16 cellular contexts compared by ENCODE assay signal in genomic region chr14:54781080-54781479, GRCh38.
DNase-seq lines count a peak whose midpoint lies in the region; ATAC-seq and TF ChIP-seq lines count a peak whose summit lies in the region.
"Had no signal": no experiment of that assay in that cellular context is flagged by ENCODE, and none has a peak within 500 bp of the region (broad histone marks: within the 10 kb centered on the region; RNA-seq: fewer than 3 reads in every experiment).

No MANE protein-coding gene starts in this region.

- H3K27ac ChIP-seq in left ventricle myocardium inferior (replicated peaks) = peak overlapping the region; percentile 94
- H3K27ac ChIP-seq in heart right ventricle = peak overlapping the region in 2 of 10 donors; percentile 5 to 92
- no peak overlapping the region for H3K27ac ChIP-seq in CD4-positive, CD25-positive, alpha-beta regulatory T cell (ENCODE audit: insufficient read depth, low read length, poor library complexity, severe bottlenecking)

- no peak for ATAC-seq in heart right ventricle
- ATAC-seq in CD4-positive, CD25-positive, alpha-beta regulatory T cell (ENCODE audit: low read depth in 2 of 2) = no peak
- no peak for ATAC-seq in left lobe of liver
- ATAC-seq: GM12878, GM23338, HCT116 had no signal

- WGBS in heart right ventricle, 2 donors = 79 to 83% methylated on average over 6 of the region's 6 CpGs

- no peaks in the 10 kb centered on the region for H3K9me3 Mint-ChIP-seq in CD4-positive, CD25-positive, alpha-beta regulatory T cell
- H3K9me3 Mint-ChIP-seq in chondrocyte (ENCODE audit: low read depth) = no peaks in the 10 kb centered on the region
- no peaks in the 10 kb centered on the region for H3K9me3 Mint-ChIP-seq in activated T-cell treated with anti-CD3 and anti-CD28 coated beads, Interleukin-2, amount 50 U/mL, for 24 hours
- H3K9me3 Mint-ChIP-seq: CD4-positive, alpha-beta memory T cell; GM23338; H9 had no signal

- no peak overlapping the region for H3K4me3 Mint-ChIP-seq in CD4-positive, CD25-positive, alpha-beta regulatory T cell
- H3K4me3 Mint-ChIP-seq in chondrocyte (ENCODE audit: unreplicated experiment) = no peak overlapping the region
- H3K4me3 Mint-ChIP-seq in activated T-cell treated with anti-CD3 and anti-CD28 coated beads, Interleukin-2, amount 50 U/mL, for 24 hours = no peak overlapping the region
- H3K4me3 Mint-ChIP-seq: CD4-positive, alpha-beta memory T cell; GM23338; H9 had no signal

- intact Hi-C loops in left ventricle myocardium inferior (cut with micrococcal nuclease) (no loop called here), heart right ventricle (cut with DNase I) (no loop called here)

- H3K36me3 Mint-ChIP-seq in CD4-positive, CD25-positive, alpha-beta regulatory T cell = peaks cover 3% of the 10 kb centered on the region
- peaks cover 39% of the 10 kb centered on the region for H3K36me3 Mint-ChIP-seq in chondrocyte (ENCODE audit: low read depth)
- peaks cover 6% of the 10 kb centered on the region for H3K36me3 Mint-ChIP-seq in activated T-cell treated with anti-CD3 and anti-CD28 coated beads, Interleukin-2, amount 50 U/mL, for 24 hours (ENCODE audit: low read depth)
- H3K36me3 Mint-ChIP-seq: CD4-positive, alpha-beta memory T cell had no signal

- TF ChIP-seq CTCF in left ventricle myocardium inferior (IDR thresholded peaks at IDR 0.05; ENCODE audit: borderline replicate concordance) (no peak), heart right ventricle (IDR thresholded peaks at IDR 0.05) (no peak), chondrocyte (IDR thresholded peaks at IDR 0.05) (no peak)

- H3K36me3 ChIP-seq in left ventricle myocardium inferior = peaks cover 64% of the 10 kb centered on the region
- H3K36me3 ChIP-seq in heart right ventricle = peaks cover 0 to 94% (median 21%) of the 10 kb centered on the region in 9 donors
- no peaks in the 10 kb centered on the region for H3K36me3 ChIP-seq in CD4-positive, CD25-positive, alpha-beta regulatory T cell (ENCODE audit: control insufficient read depth, insufficient read depth, low read length)

- H3K4me3 ChIP-seq in left ventricle myocardium inferior (no peak overlapping the region), heart right ventricle (no peak overlapping the region)
- no peak overlapping the region for H3K4me3 ChIP-seq in CD4-positive, CD25-positive, alpha-beta regulatory T cell (ENCODE audit: low read depth, low read length)
- H3K4me3 ChIP-seq: GM12878, GM23338 had no signal

- H3K4me1 Mint-ChIP-seq in CD4-positive, CD25-positive, alpha-beta regulatory T cell = peaks cover 0 to 7% (median 0%) of the 10 kb centered on the region in 4 donors
- peaks cover 13% of the 10 kb centered on the region for H3K4me1 Mint-ChIP-seq in chondrocyte (ENCODE audit: low read depth)
- H3K4me1 Mint-ChIP-seq in activated T-cell treated with anti-CD3 and anti-CD28 coated beads, Interleukin-2, amount 50 U/mL, for 24 hours (ENCODE audit: low read depth) = peaks cover 23% of the 10 kb centered on the region
- H3K4me1 Mint-ChIP-seq: GM23338, H9 had no signal

- H3K27me3 Mint-ChIP-seq in CD4-positive, CD25-positive, alpha-beta regulatory T cell = peaks cover 7% of the 10 kb centered on the region
- H3K27me3 Mint-ChIP-seq in chondrocyte (ENCODE audit: low read depth) = no peaks in the 10 kb centered on the region
- no peaks in the 10 kb centered on the region for H3K27me3 Mint-ChIP-seq in activated T-cell treated with anti-CD3 and anti-CD28 coated beads, Interleukin-2, amount 50 U/mL, for 24 hours
- H3K27me3 Mint-ChIP-seq: CD4-positive, alpha-beta memory T cell had no signal

- peak overlapping the region in 2 of 3 donors; percentile 44 to 53 for H3K27ac Mint-ChIP-seq in CD4-positive, CD25-positive, alpha-beta regulatory T cell
- H3K27ac Mint-ChIP-seq in chondrocyte (ENCODE audit: unreplicated experiment) = no peak overlapping the region
- H3K27ac Mint-ChIP-seq in activated T-cell treated with anti-CD3 and anti-CD28 coated beads, Interleukin-2, amount 50 U/mL, for 24 hours = no peak overlapping the region
- H3K27ac Mint-ChIP-seq: CD4-positive, alpha-beta memory T cell; GM23338; H9 had no signal

- DNase-seq in left ventricle myocardium inferior (no peak), heart right ventricle (no peak), chondrocyte (ENCODE audit: low spot score) (peak; percentile 33), left lobe of liver (ENCODE audit: low spot score) (peak; percentile 22), HUDEP-2 (lab: John Stamatoyannopoulos, UW; ENCODE audit: unreplicated experiment in 76 of 76) (no peak)
- no peak for DNase-seq in CD4-positive, CD25-positive, alpha-beta regulatory T cell
- no peak for DNase-seq in activated CD4-positive, alpha-beta T cell treated with anti-CD3 and anti-CD28 coated beads for 1 hour
- DNase-seq in activated T-cell treated with anti-CD3 and anti-CD28 coated beads, Interleukin-2, amount 50 U/mL, for 24 hours = no peak
- DNase-seq: CD4-positive, alpha-beta memory T cell; COR-L47; DMS153; DND-41; H9 had no signal

- H3K9me3 ChIP-seq in left ventricle myocardium inferior (replicated peaks) (no peaks in the 10 kb centered on the region), heart right ventricle (no peaks in the 10 kb centered on the region)
- no peaks in the 10 kb centered on the region for H3K9me3 ChIP-seq in CD4-positive, CD25-positive, alpha-beta regulatory T cell (ENCODE audit: control insufficient read depth in 2 of 2, low read length in 2 of 2)

- no peaks in the 10 kb centered on the region for H3K27me3 ChIP-seq in left ventricle myocardium inferior (ENCODE audit: low read depth)
- H3K27me3 ChIP-seq in heart right ventricle = no peaks in the 10 kb centered on the region
- H3K27me3 ChIP-seq in CD4-positive, CD25-positive, alpha-beta regulatory T cell (ENCODE audit: control insufficient read depth, insufficient read depth, low read length) = no peaks in the 10 kb centered on the region

- peaks cover 64% of the 10 kb centered on the region for H3K4me1 ChIP-seq in left ventricle myocardium inferior
- peaks cover 5 to 64% (median 42%) of the 10 kb centered on the region in 9 donors for H3K4me1 ChIP-seq in heart right ventricle
- H3K4me1 ChIP-seq in CD4-positive, CD25-positive, alpha-beta regulatory T cell (ENCODE audit: control insufficient read depth, insufficient read depth, low read length, poor library complexity, severe bottlenecking) = no peaks in the 10 kb centered on the region

Comparison
In these comparisons a context has a peak if more than half of its experiments do, and no peak if none do; other contexts are left out.
1. DNase-seq: peak in chondrocyte (single experiment) and left lobe of liver (single experiment); none in left ventricle myocardium inferior (single experiment), heart right ventricle (0 of 2), CD4-positive, CD25-positive, alpha-beta regulatory T cell (0 of 3), HUDEP-2 (0 of 76), activated CD4-positive, alpha-beta T cell treated with anti-CD3 and anti-CD28 coated beads for 1 hour (single experiment) and activated T-cell treated with anti-CD3 and anti-CD28 coated beads, Interleukin-2, amount 50 U/mL, for 24 hours (single experiment).
2. H3K27ac Mint-ChIP-seq: peak in CD4-positive, CD25-positive, alpha-beta regulatory T cell (2 of 3); none in chondrocyte (single experiment) and activated T-cell treated with anti-CD3 and anti-CD28 coated beads, Interleukin-2, amount 50 U/mL, for 24 hours (single experiment).